In the genomic region with DNA sequence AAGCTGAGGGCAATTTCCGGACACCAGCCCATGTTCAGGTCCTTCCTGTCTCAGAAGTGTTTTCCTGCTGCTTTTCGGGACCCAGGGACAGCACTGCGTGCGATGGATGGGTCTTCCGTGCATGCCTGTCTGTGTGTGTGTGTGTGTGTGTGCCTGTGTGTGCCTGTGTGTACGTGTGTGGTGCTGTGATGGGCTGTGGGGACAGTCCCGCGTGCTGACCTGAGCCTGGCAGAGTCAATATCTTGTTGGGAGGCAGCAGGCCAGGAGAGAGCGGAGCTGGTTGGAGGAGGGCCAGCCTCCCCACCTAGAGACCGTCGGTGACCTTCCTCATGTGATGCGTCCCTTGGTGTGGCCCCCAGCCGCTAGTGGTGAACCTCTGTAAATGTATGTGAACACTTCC, we compare ENCODE assay signal across 13 cellular contexts. TPM values are rescaled to one million over a fixed set of nuclear protein-coding genes. Genes with fewer than 3 reads are reported as not detected.
DNase-seq lines count a peak whose midpoint lies in the region; ATAC-seq and TF ChIP-seq lines count a peak whose summit lies in the region.
"Had no signal": no experiment of that assay in that cellular context is flagged by ENCODE, and none has a peak within 500 bp of the region (broad histone marks: within the 10 kb centered on the region; RNA-seq: fewer than 3 reads in every experiment).

No MANE protein-coding gene starts in this region.

- DNase-seq in CD4-positive, alpha-beta memory T cell = peak in 1 of 5 donors; percentile 22
- DNase-seq in endodermal cell = no peak
- DNase-seq in effector CD4-positive, alpha-beta T cell = no peak
- DNase-seq: DND-41, dorsolateral prefrontal cortex, NCI-H1048, transverse colon had no signal

- peak overlapping the region in 4 of 8 donors; percentile 17 to 71 (median 42) for H3K4me3 Mint-ChIP-seq in CD4-positive, alpha-beta memory T cell
- peak overlapping the region in 2 of 4 donors; percentile 11 to 65 for H3K4me3 Mint-ChIP-seq in IgD-negative memory B cell
- no peak overlapping the region for H3K4me3 Mint-ChIP-seq in endodermal cell
- H3K4me3 Mint-ChIP-seq in nephron = no peak overlapping the region

- H3K4me1 ChIP-seq in CD4-positive, alpha-beta memory T cell (ENCODE audit: insufficient read depth, low read length) = peaks cover 89% of the 10 kb centered on the region
- peaks cover 4% of the 10 kb centered on the region for H3K4me1 ChIP-seq in endodermal cell (ENCODE audit: control insufficient read depth, insufficient read depth, low read length)

- WGBS in endodermal cell (ENCODE audit: insufficient coverage in 1 of 2, insufficient read length in 1 of 2), 2 experiments = 94 to 95% methylated on average over 6 to 13 of the region's 13 CpGs

- no peaks in the 10 kb centered on the region for H3K27me3 Mint-ChIP-seq in CD4-positive, alpha-beta memory T cell
- no peaks in the 10 kb centered on the region for H3K27me3 Mint-ChIP-seq in IgD-negative memory B cell
- no peaks in the 10 kb centered on the region for H3K27me3 Mint-ChIP-seq in endodermal cell (ENCODE audit: insufficient read depth)
- no peaks in the 10 kb centered on the region for H3K27me3 Mint-ChIP-seq in nephron (ENCODE audit: low read depth)

- peak overlapping the region in 5 of 7 donors; percentile 13 to 91 (median 53) for H3K27ac Mint-ChIP-seq in CD4-positive, alpha-beta memory T cell
- H3K27ac Mint-ChIP-seq in IgD-negative memory B cell (peak overlapping the region in 2 of 3 donors; percentile 52 to 77), endodermal cell (peak overlapping the region; percentile 20), nephron (peak overlapping the region; percentile 8 to 74 (median 33))

- peaks cover 0 to 7% (median 0%) of the 10 kb centered on the region in 8 donors for H3K9me3 Mint-ChIP-seq in CD4-positive, alpha-beta memory T cell
- no peaks in the 10 kb centered on the region for H3K9me3 Mint-ChIP-seq in IgD-negative memory B cell
- H3K9me3 Mint-ChIP-seq in endodermal cell = no peaks in the 10 kb centered on the region
- H3K9me3 Mint-ChIP-seq in nephron = no peaks in the 10 kb centered on the region

- no peak overlapping the region for H3K9ac ChIP-seq in endodermal cell (ENCODE audit: extremely low read depth, low read length, poor library complexity, severe bottlenecking)

- H3K27me3 ChIP-seq in CD4-positive, alpha-beta memory T cell (ENCODE audit: insufficient read depth, low read length) = no peaks in the 10 kb centered on the region
- H3K27me3 ChIP-seq in endodermal cell (ENCODE audit: control insufficient read depth, insufficient read depth, low read length, poor library complexity, severe bottlenecking) = no peaks in the 10 kb centered on the region
- H3K27me3 ChIP-seq: dorsolateral prefrontal cortex, transverse colon had no signal

- H3K4me1 Mint-ChIP-seq in CD4-positive, alpha-beta memory T cell = peaks cover 52 to 89% (median 68%) of the 10 kb centered on the region in 4 donors
- H3K4me1 Mint-ChIP-seq in IgD-negative memory B cell = peaks cover 18 to 42% (median 26%) of the 10 kb centered on the region in 3 donors
- H3K4me1 Mint-ChIP-seq in endodermal cell = peaks cover 18% of the 10 kb centered on the region
- peaks cover 66% of the 10 kb centered on the region for H3K4me1 Mint-ChIP-seq in nephron

- no peak overlapping the region for H3K27ac ChIP-seq in CD4-positive, alpha-beta memory T cell (ENCODE audit: low read depth, low read length)
- peak overlapping the region; percentile 44 for H3K27ac ChIP-seq in endodermal cell (ENCODE audit: low read depth, low read length)
- H3K27ac ChIP-seq: transverse colon had no signal

- H3K9me3 ChIP-seq in CD4-positive, alpha-beta memory T cell (ENCODE audit: control insufficient read depth in 1 of 2, low read length in 2 of 2) = no peaks in the 10 kb centered on the region
- H3K9me3 ChIP-seq in endodermal cell (ENCODE audit: control insufficient read depth, low read length) = no peaks in the 10 kb centered on the region
- H3K9me3 ChIP-seq: transverse colon had no signal

- intact Hi-C loops in CD4-positive, alpha-beta memory T cell (cut with micrococcal nuclease) = no loop called here

- CTCF ChIA-PET in CD4-positive, alpha-beta memory T cell (lab: Charles Lee; ENCODE audit: partially characterized antibody) = interaction anchor here (0.6 to 1.3 kb wide), 2 partner anchors 9 to 47 kb away, joined by 3 read pairs; partner anchors contain the start of gene FAAP20

- TF ChIP-seq CTCF in endodermal cell (conservative IDR thresholded peaks at IDR 0.05) (no peak), nephron (IDR thresholded peaks at IDR 0.05; ENCODE audit: unreplicated experiment in 3 of 3) (no peak)

- peaks cover 23 to 59% of the 10 kb centered on the region in 2 donors for H3K36me3 Mint-ChIP-seq in CD4-positive, alpha-beta memory T cell
- no peaks in the 10 kb centered on the region for H3K36me3 Mint-ChIP-seq in IgD-negative memory B cell
- peaks cover 26% of the 10 kb centered on the region for H3K36me3 Mint-ChIP-seq in endodermal cell (ENCODE audit: low read depth)
- H3K36me3 Mint-ChIP-seq in nephron (ENCODE audit: low read depth) = peaks cover 7% of the 10 kb centered on the region

- POLR2A ChIA-PET in CD4-positive, alpha-beta memory T cell (lab: Charles Lee; ENCODE audit: partially characterized antibody) = interaction anchor here (16.3 kb wide), 1 partner anchor 13 kb away, joined by 454 read pairs; no protein-coding TSS in a partner anchor

- no peak overlapping the region for H3K4me3 ChIP-seq in CD4-positive, alpha-beta memory T cell (ENCODE audit: low read length in 2 of 2)
- no peak overlapping the region for H3K4me3 ChIP-seq in endodermal cell (ENCODE audit: low read length)
- H3K4me3 ChIP-seq: lung, transverse colon had no signal

- peaks cover 28% of the 10 kb centered on the region for H3K36me3 ChIP-seq in CD4-positive, alpha-beta memory T cell (ENCODE audit: insufficient read depth, low read length)
- H3K36me3 ChIP-seq in endodermal cell (ENCODE audit: control insufficient read depth, insufficient read depth, low read length) = peaks cover 25% of the 10 kb centered on the region
- H3K36me3 ChIP-seq: transverse colon had no signal

- ATAC-seq in HG02798 (IDR thresholded peaks at IDR 0.05; ENCODE audit: poor library complexity, unreplicated experiment) (no peak), GM19455 (IDR thresholded peaks at IDR 0.05; ENCODE audit: unreplicated experiment) (no peak), HG02840 (IDR thresholded peaks at IDR 0.05; ENCODE audit: low FRiP score, unreplicated experiment) (no peak)

RNA-seq across cellular contexts. Expression of gene SKI, which starts 13.7 kb away (rescaled TPM):
- total RNA-seq in CD4-positive, alpha-beta memory T cell = 100 to 1,000 TPM in 1 of 2 experiments, 10 to 100 TPM in 1; 96.1 to 104 TPM
- polyA plus RNA-seq in CD4-positive, alpha-beta memory T cell = under 1 TPM; 0.08 to 0.86 TPM
- 0.78 TPM for polyA plus RNA-seq in IgD-negative memory B cell
- total RNA-seq in endodermal cell = 10 to 100 TPM; 65.4 to 79.2 TPM
- 39.9 TPM for polyA plus RNA-seq in endodermal cell (2013, experiment 1 of 2)
- 37.7 TPM for polyA plus RNA-seq in endodermal cell (2013, experiment 2 of 2)

RNA-seq across cellular contexts. Expression of gene FAAP20, which starts 47.2 kb away (rescaled TPM):
- 10 to 100 TPM; 38.4 to 40.8 TPM for total RNA-seq in CD4-positive, alpha-beta memory T cell
- 10 to 100 TPM; 54.2 to 58.9 TPM for polyA plus RNA-seq in CD4-positive, alpha-beta memory T cell
- polyA plus RNA-seq in IgD-negative memory B cell = 78.2 TPM
- 100 to 1,000 TPM; 126 to 154 TPM for total RNA-seq in endodermal cell
- 91.8 TPM for polyA plus RNA-seq in endodermal cell (2013, experiment 1 of 2)
- polyA plus RNA-seq in endodermal cell (2013, experiment 2 of 2) = 88.9 TPM
